In the genomic region with DNA sequence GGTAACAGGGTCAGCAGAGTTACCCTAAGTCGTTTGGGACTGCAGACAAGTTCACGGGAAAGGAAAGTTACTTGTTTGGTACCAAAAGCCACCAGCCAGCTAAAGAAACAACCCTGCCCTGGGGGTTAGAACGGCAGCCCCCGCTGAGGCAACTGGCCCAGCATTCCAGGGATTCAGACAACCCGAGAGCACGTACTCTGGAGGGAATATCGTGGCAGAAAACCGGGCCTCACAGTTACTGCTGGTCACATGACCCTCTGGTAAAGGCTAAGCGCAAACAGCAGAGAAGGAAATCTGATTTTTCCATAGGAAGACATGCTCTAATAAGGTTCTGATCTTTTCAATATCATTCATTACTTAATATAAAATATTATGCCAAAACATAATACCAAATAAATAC, we compare ENCODE assay signal across 1 cellular context.
TF ChIP-seq lines count a peak whose summit lies in the region.

No MANE protein-coding gene starts in this region.

TF ChIP-seq in H1, 55 proteins besides CTCF, POLR2A, EP300 and RAD21:
- TF ChIP-seq KDM5A (IDR thresholded peaks at IDR 0.05; ENCODE audit: low read length), result no peak
- TF ChIP-seq TBP (IDR thresholded peaks at IDR 0.05; ENCODE audit: low read depth, low read length), result no peak
